Comparison of ENCODE assay signal across 8 cellular contexts in genomic region chr2:44778221-44778654, GRCh38.
DNase-seq lines count a peak whose midpoint lies in the region; ATAC-seq and TF ChIP-seq lines count a peak whose summit lies in the region.

No MANE protein-coding gene starts in this region.

- H3K9me3 Mint-ChIP-seq in activated T-cell treated with anti-CD3 and anti-CD28 coated beads, Interleukin-2, amount 50 U/mL, for 24 hours = peaks cover 3% of the 10 kb centered on the region

- TF ChIP-seq POLR2A in body of pancreas (IDR thresholded peaks at IDR 0.05) = no peak

- TF ChIP-seq RAD21 in SK-N-SH (IDR thresholded peaks at IDR 0.05; ENCODE audit: low read length) = no peak

- no peaks in the 10 kb centered on the region for H3K27me3 Mint-ChIP-seq in activated T-cell treated with anti-CD3 and anti-CD28 coated beads, Interleukin-2, amount 50 U/mL, for 24 hours

- H3K4me2 ChIP-seq in MM.1S (ENCODE audit: low read depth, low read length) (peak overlapping the region; percentile 38; the same call in 1 of the 2 replicates), SK-N-SH (no peak overlapping the region)

- DNase-seq in MM.1S (no peak), islet precursor cell (peak; percentile 75), body of pancreas (no peak), SK-N-SH (no peak), RWPE1 (ENCODE audit: low spot score) (no peak)
- DNase-seq in activated T-cell treated with anti-CD3 and anti-CD28 coated beads, Interleukin-2, amount 50 U/mL, for 24 hours = no peak

- H4K20me1 ChIP-seq in MM.1S (ENCODE audit: insufficient read depth, low read length) (no peaks in the 10 kb centered on the region), SK-N-SH (ENCODE audit: insufficient read depth) (no peaks in the 10 kb centered on the region)

- H3K27me3 ChIP-seq in MM.1S (replicated peaks; ENCODE audit: insufficient read depth, low read length) (no peaks in the 10 kb centered on the region), body of pancreas (no peaks in the 10 kb centered on the region), SK-N-SH (ENCODE audit: insufficient read depth) (no peaks in the 10 kb centered on the region)

- peaks cover 8% of the 10 kb centered on the region for H3K4me1 Mint-ChIP-seq in activated T-cell treated with anti-CD3 and anti-CD28 coated beads, Interleukin-2, amount 50 U/mL, for 24 hours (ENCODE audit: low read depth)

- no peak overlapping the region; the same call in 1 of the 2 replicates for H3K4me3 ChIP-seq in MM.1S (ENCODE audit: low read length)
- no peak overlapping the region for H3K4me3 ChIP-seq in body of pancreas
- H3K4me3 ChIP-seq in SK-N-SH (ENCODE audit: low read depth in 2 of 2, low read length in 1 of 2) = no peak overlapping the region

- no peak overlapping the region for H3K27ac Mint-ChIP-seq in activated T-cell treated with anti-CD3 and anti-CD28 coated beads, Interleukin-2, amount 50 U/mL, for 24 hours

- H3K9me2 ChIP-seq in MM.1S (replicated peaks; ENCODE audit: insufficient read depth, low read length) (no peaks in the 10 kb centered on the region), SK-N-SH (no peaks in the 10 kb centered on the region)

- H3K36me3 ChIP-seq in MM.1S (replicated peaks; ENCODE audit: insufficient read depth, low read length) (no peaks in the 10 kb centered on the region), body of pancreas (replicated peaks in 1 of 2; ENCODE audit: insufficient read depth in 1 of 2, low read depth in 2 of 2) (no peaks in the 10 kb centered on the region), SK-N-SH (replicated peaks in 1 of 2; ENCODE audit: control insufficient read depth in 1 of 2, insufficient read depth in 2 of 2, low read length in 1 of 2) (no peaks in the 10 kb centered on the region)

- H3K4me1 ChIP-seq in MM.1S (ENCODE audit: low read length) (peaks cover 5% of the 10 kb centered on the region; the same call in 1 of the 2 replicates), body of pancreas (no peaks in the 10 kb centered on the region), SK-N-SH (ENCODE audit: control insufficient read depth in 1 of 2, insufficient read depth in 2 of 2, low read depth in 1 of 2, low read length in 1 of 2) (peaks cover 0 to 53% of the 10 kb centered on the region in 2 experiments; a peak in 2 of 4 replicates)

- POLR2A ChIA-PET in SK-N-SH (lab: Yijun Ruan, JAX) = no interaction called here
- POLR2A ChIA-PET in RWPE1 (lab: Yijun Ruan, JAX; ENCODE audit: low non-redundant PET) = no interaction called here

- ATAC-seq in GM18520 (IDR thresholded peaks at IDR 0.05; ENCODE audit: unreplicated experiment) (peak; percentile 14), HG02571 (IDR thresholded peaks at IDR 0.05; ENCODE audit: unreplicated experiment) (peak; percentile 46), body of pancreas (no peak)

- H3K9ac ChIP-seq in MM.1S (ENCODE audit: low read length) = no peak overlapping the region
- H3K9ac ChIP-seq in SK-N-SH = no peak overlapping the region

- TF ChIP-seq CTCF in MM.1S (IDR thresholded peaks at IDR 0.05; ENCODE audit: low read length) (no peak), body of pancreas (IDR thresholded peaks at IDR 0.05) (no peak), SK-N-SH (IDR thresholded peaks at IDR 0.05) (no peak), RWPE1 (conservative IDR thresholded peaks at IDR 0.05; ENCODE audit: low read depth) (no peak)

- intact Hi-C loops in body of pancreas (cut with DNase I) = no loop called here

- H3K79me2 ChIP-seq in MM.1S (ENCODE audit: low read length) (no peaks in the 10 kb centered on the region), SK-N-SH (ENCODE audit: insufficient read depth) (no peaks in the 10 kb centered on the region)

- no peak overlapping the region for H3K4me3 Mint-ChIP-seq in activated T-cell treated with anti-CD3 and anti-CD28 coated beads, Interleukin-2, amount 50 U/mL, for 24 hours

- no peak for TF ChIP-seq EP300 in SK-N-SH (IDR thresholded peaks at IDR 0.05; ENCODE audit: borderline replicate concordance in 1 of 2, low read depth in 1 of 2, low read length in 1 of 2)

- CTCF ChIA-PET in SK-N-SH (lab: Yijun Ruan, JAX) = interaction anchor here (0.6 to 3.2 kb wide), 3 partner anchors 26 to 386 kb away, joined by 3 to 11 read pairs (median 3); no protein-coding TSS in a partner anchor
- CTCF ChIA-PET in RWPE1 (lab: Yijun Ruan, JAX) = no interaction called here

- no peaks in the 10 kb centered on the region for H3K9me3 ChIP-seq in MM.1S (replicated peaks; ENCODE audit: insufficient read depth, low read length)
- H3K9me3 ChIP-seq in body of pancreas = no peaks in the 10 kb centered on the region
- H3K9me3 ChIP-seq in SK-N-SH = no peaks in the 10 kb centered on the region

- no peak overlapping the region for H3K27ac ChIP-seq in MM.1S (ENCODE audit: low read length)
- H3K27ac ChIP-seq in body of pancreas = no peak overlapping the region
- H3K27ac ChIP-seq in SK-N-SH (ENCODE audit: low read depth in 2 of 2, low read length in 1 of 2) = no peak overlapping the region; a peak in 1 of 4 replicates
- no peak overlapping the region for H3K27ac ChIP-seq in RWPE1

- H3F3A ChIP-seq in MM.1S (ENCODE audit: insufficient read depth, low read length) = no peaks in the 10 kb centered on the region
- H3F3A ChIP-seq in SK-N-SH (replicated peaks; ENCODE audit: insufficient read depth) = no peaks in the 10 kb centered on the region

- H2AFZ ChIP-seq in MM.1S (ENCODE audit: low read length) (peak overlapping the region; percentile 33; the same call in 1 of the 2 replicates), SK-N-SH (ENCODE audit: low read depth) (no peak overlapping the region)

- H3K36me3 Mint-ChIP-seq in activated T-cell treated with anti-CD3 and anti-CD28 coated beads, Interleukin-2, amount 50 U/mL, for 24 hours (ENCODE audit: low read depth) = peaks cover 12% of the 10 kb centered on the region

- 62 to 76% methylated on average over 12 to 13 of the region's 13 CpGs for WGBS in body of pancreas, 2 donors
- 84% methylated on average over 8 of the region's 13 CpGs for WGBS in SK-N-SH (ENCODE audit: low lambda C conversion rate)

TF ChIP-seq in SK-N-SH, 30 proteins besides CTCF, POLR2A, EP300 and RAD21:
- no peak for TF ChIP-seq TCF12 (IDR thresholded peaks at IDR 0.05)
- TF ChIP-seq MAX (IDR thresholded peaks at IDR 0.05; ENCODE audit: low read depth) = no peak
